ENCODE assay signal across 8 cellular contexts in the genomic region with DNA sequence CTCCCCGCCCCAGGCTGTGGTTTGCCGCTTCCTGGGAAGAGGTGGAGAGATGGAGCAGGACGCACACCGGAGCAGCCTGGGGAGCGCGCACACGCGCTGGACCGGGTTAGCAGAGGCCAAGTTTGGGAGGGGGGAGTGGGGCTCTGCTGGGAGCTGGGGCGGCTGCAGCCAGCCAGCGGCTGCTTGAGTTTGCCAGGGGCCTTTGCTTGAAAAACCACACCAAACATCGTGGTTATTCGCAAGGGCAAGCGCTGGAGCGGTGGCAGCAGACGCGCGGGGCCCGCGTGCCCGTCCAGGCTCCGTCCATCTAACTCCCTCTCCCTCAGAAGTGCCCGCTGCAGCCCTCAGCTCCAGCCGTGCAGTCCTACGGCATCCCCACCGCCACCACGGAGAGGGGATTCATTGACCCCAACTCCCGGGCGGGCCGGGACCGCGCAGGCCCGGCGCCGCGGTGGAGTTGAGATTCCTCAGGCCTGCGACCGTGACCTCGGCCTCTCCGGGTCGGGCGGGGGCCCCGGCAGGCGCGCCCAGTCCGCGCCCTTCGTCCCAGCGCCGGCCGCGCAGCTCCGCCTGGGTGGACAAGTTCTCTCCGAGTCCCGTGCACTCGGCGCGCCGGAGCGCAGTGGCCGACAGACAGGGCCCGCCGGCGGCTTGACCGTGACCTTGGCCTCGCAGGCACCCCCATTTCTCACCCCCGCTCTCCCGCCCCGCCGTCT. TPM values are rescaled to one million over a fixed set of nuclear protein-coding genes. Genes with fewer than 3 reads are reported as not detected.
DNase-seq lines count a peak whose midpoint lies in the region; ATAC-seq and TF ChIP-seq lines count a peak whose summit lies in the region.

No MANE protein-coding gene starts in this region.

- H3K79me2 ChIP-seq in fibroblast of lung (ENCODE audit: control insufficient read depth, insufficient read depth, low read length), result peaks cover 83% of the 10 kb centered on the region

- peak overlapping the region; percentile 69 for H2AFZ ChIP-seq in fibroblast of lung (ENCODE audit: low read length)

- H3K4me3 ChIP-seq in AG04449 (ENCODE audit: low read depth, low read length), result peak overlapping the region; percentile 41
- peak overlapping the region; percentile 14 to 75 (median 40) for H3K4me3 ChIP-seq in fibroblast of lung (replicated peaks in 1 of 4; ENCODE audit: control extremely low read depth in 1 of 4, insufficient read depth in 1 of 4, low read depth in 3 of 4, low read length in 4 of 4)
- peak overlapping the region; percentile 72 to 83 for H3K4me3 ChIP-seq in muscle layer of colon (ENCODE audit: low read depth in 1 of 2, low read length in 2 of 2)

- H3K4me1 ChIP-seq in fibroblast of lung (ENCODE audit: control insufficient read depth, extremely low read depth, insufficient read depth, low read length) (peaks cover 16% of the 10 kb centered on the region), muscle layer of colon (ENCODE audit: insufficient read depth, low read length) (peaks cover 30% of the 10 kb centered on the region)

- H3K27ac ChIP-seq in RWPE1 (peak overlapping the region; percentile 8), fibroblast of lung (ENCODE audit: insufficient read depth, low read length) (peak overlapping the region; percentile 58), muscle layer of colon (ENCODE audit: low read depth, low read length) (peak overlapping the region; percentile 99)

- ATAC-seq in HG03196 (IDR thresholded peaks at IDR 0.05; ENCODE audit: unreplicated experiment), result no peak

- POLR2A ChIA-PET in AG04449 (lab: Yijun Ruan, JAX), result interaction anchor here (0.6 kb wide), 1 partner anchor 134 kb away, joined by 3 read pairs; no protein-coding TSS in a partner anchor
- POLR2A ChIA-PET in RWPE1 (lab: Yijun Ruan, JAX; ENCODE audit: low non-redundant PET), result no interaction called here

- H4K20me1 ChIP-seq in fibroblast of lung (ENCODE audit: control insufficient read depth, extremely low read depth, insufficient read depth, low read length), result no peaks in the 10 kb centered on the region

- DNase-seq in AG04449 (ENCODE audit: low read depth, low spot score), result no peak
- no peak for DNase-seq in RWPE1 (ENCODE audit: low spot score)
- peak; percentile 41 to 62 for DNase-seq in fibroblast of lung (ENCODE audit: low read depth in 2 of 2)
- no peak for DNase-seq in cerebellar cortex (ENCODE audit: low spot score)
- DNase-seq in NCI-H345 (lab: John Stamatoyannopoulos, UW), result no peak
- no peak for DNase-seq in epidermal melanocyte (ENCODE audit: insufficient read length, low spot score)

- no peaks in the 10 kb centered on the region for H3K27me3 ChIP-seq in fibroblast of lung (ENCODE audit: control insufficient read depth, insufficient read depth, low read length)
- no peaks in the 10 kb centered on the region for H3K27me3 ChIP-seq in muscle layer of colon (ENCODE audit: control insufficient read depth in 1 of 2, insufficient read depth in 2 of 2, low read length in 2 of 2)

- H3K9me3 ChIP-seq in fibroblast of lung (ENCODE audit: control insufficient read depth, insufficient read depth, low read depth, low read length) (no peaks in the 10 kb centered on the region), muscle layer of colon (ENCODE audit: low read length) (no peaks in the 10 kb centered on the region)

- H3K4me2 ChIP-seq in fibroblast of lung (ENCODE audit: extremely low read depth, insufficient read depth, low read length), result peak overlapping the region; percentile 39

- H3K9ac ChIP-seq in fibroblast of lung (ENCODE audit: insufficient read depth, low read length) (peak overlapping the region; percentile 68), muscle layer of colon (ENCODE audit: low read length) (peak overlapping the region; percentile 88)

- H3K36me3 ChIP-seq in fibroblast of lung (ENCODE audit: control insufficient read depth, insufficient read depth, low read length) (peaks cover 7% of the 10 kb centered on the region), muscle layer of colon (ENCODE audit: insufficient read depth, low read length) (peaks cover 21% of the 10 kb centered on the region)

- CTCF ChIA-PET in AG04449 (lab: Yijun Ruan, JAX) (no interaction called here), RWPE1 (lab: Yijun Ruan, JAX) (no interaction called here)

- TF ChIP-seq CTCF in AG04449 (IDR thresholded peaks at IDR 0.05; ENCODE audit: insufficient read depth, low read length, missing control alignments) (no peak), RWPE1 (conservative IDR thresholded peaks at IDR 0.05; ENCODE audit: low read depth) (no peak), fibroblast of lung (conservative IDR thresholded peaks at IDR 0.05 in 1 of 2, IDR thresholded peaks at IDR 0.05 in 1 of 2; ENCODE audit: low read depth in 1 of 2, low read length in 2 of 2) (no peak)

RNA-seq across cellular contexts. Expression of a gene that starts 4.5 kb away (rescaled TPM):
- 5.6 and 6.8 TPM in 2 replicates for total RNA-seq in fibroblast of lung
- polyA plus RNA-seq in fibroblast of lung, result 18.1 and 25.1 TPM in 2 replicates
- 13.4 and 15.5 TPM in 2 replicates for polyA plus RNA-seq in fibroblast of lung (2012)
- 48.2 and 53.2 TPM in 2 replicates for polyA minus RNA-seq in fibroblast of lung (ENCODE audit: low replicate concordance)

RNA-seq across cellular contexts. Expression of a gene that starts 6.2 kb away (rescaled TPM):
- 3.9 and 4.3 TPM in 2 replicates for total RNA-seq in fibroblast of lung
- 3.1 and 4.3 TPM in 2 replicates for polyA plus RNA-seq in fibroblast of lung
- polyA plus RNA-seq in fibroblast of lung (2012), result 5.8 and 9.9 TPM in 2 replicates
- polyA minus RNA-seq in fibroblast of lung (ENCODE audit: low replicate concordance), result 8.0 and 9.0 TPM in 2 replicates

Comparison
In these comparisons a context has a peak if more than half of its experiments do, and no peak if none do; other contexts are left out.
1. DNase-seq: peak in fibroblast of lung (2 of 2); none in AG04449 (single experiment), RWPE1 (single experiment), cerebellar cortex (single experiment), NCI-H345 (single experiment) and epidermal melanocyte (single experiment).
2. H3K27ac ChIP-seq: peak in every context shown above with its lines; median percentile 99 in muscle layer of colon; 58 in fibroblast of lung; 8 in RWPE1.
3. Peak in every context shown above with its lines, with median percentiles within 50 percentile points of each other: H3K4me3 ChIP-seq.